Comparison of ENCODE assay signal across 1 cellular context in genomic region chr19:2511570-2511969, GRCh38.
TF ChIP-seq lines count a peak whose summit lies in the region.

No MANE protein-coding gene starts in this region.

TF ChIP-seq in HepG2, 621 proteins besides CTCF, POLR2A, EP300 and RAD21 (continued from another document and continues in another):
- TF ChIP-seq ZNF280D (CRISPR knock-in tag; IDR thresholded peaks at IDR 0.05) = no peak
- no peak for TF ChIP-seq ZNF317 (CRISPR knock-in tag; IDR thresholded peaks at IDR 0.05)
- no peak for TF ChIP-seq ZNF318 (CRISPR knock-in tag; IDR thresholded peaks at IDR 0.05)
- no peak for TF ChIP-seq DMAP1 (CRISPR knock-in tag; IDR thresholded peaks at IDR 0.05)
- no peak for TF ChIP-seq ZNF781 (CRISPR knock-in tag; IDR thresholded peaks at IDR 0.05; ENCODE audit: borderline replicate concordance, not compliant biosample characterization)
- TF ChIP-seq, protein P1, sequence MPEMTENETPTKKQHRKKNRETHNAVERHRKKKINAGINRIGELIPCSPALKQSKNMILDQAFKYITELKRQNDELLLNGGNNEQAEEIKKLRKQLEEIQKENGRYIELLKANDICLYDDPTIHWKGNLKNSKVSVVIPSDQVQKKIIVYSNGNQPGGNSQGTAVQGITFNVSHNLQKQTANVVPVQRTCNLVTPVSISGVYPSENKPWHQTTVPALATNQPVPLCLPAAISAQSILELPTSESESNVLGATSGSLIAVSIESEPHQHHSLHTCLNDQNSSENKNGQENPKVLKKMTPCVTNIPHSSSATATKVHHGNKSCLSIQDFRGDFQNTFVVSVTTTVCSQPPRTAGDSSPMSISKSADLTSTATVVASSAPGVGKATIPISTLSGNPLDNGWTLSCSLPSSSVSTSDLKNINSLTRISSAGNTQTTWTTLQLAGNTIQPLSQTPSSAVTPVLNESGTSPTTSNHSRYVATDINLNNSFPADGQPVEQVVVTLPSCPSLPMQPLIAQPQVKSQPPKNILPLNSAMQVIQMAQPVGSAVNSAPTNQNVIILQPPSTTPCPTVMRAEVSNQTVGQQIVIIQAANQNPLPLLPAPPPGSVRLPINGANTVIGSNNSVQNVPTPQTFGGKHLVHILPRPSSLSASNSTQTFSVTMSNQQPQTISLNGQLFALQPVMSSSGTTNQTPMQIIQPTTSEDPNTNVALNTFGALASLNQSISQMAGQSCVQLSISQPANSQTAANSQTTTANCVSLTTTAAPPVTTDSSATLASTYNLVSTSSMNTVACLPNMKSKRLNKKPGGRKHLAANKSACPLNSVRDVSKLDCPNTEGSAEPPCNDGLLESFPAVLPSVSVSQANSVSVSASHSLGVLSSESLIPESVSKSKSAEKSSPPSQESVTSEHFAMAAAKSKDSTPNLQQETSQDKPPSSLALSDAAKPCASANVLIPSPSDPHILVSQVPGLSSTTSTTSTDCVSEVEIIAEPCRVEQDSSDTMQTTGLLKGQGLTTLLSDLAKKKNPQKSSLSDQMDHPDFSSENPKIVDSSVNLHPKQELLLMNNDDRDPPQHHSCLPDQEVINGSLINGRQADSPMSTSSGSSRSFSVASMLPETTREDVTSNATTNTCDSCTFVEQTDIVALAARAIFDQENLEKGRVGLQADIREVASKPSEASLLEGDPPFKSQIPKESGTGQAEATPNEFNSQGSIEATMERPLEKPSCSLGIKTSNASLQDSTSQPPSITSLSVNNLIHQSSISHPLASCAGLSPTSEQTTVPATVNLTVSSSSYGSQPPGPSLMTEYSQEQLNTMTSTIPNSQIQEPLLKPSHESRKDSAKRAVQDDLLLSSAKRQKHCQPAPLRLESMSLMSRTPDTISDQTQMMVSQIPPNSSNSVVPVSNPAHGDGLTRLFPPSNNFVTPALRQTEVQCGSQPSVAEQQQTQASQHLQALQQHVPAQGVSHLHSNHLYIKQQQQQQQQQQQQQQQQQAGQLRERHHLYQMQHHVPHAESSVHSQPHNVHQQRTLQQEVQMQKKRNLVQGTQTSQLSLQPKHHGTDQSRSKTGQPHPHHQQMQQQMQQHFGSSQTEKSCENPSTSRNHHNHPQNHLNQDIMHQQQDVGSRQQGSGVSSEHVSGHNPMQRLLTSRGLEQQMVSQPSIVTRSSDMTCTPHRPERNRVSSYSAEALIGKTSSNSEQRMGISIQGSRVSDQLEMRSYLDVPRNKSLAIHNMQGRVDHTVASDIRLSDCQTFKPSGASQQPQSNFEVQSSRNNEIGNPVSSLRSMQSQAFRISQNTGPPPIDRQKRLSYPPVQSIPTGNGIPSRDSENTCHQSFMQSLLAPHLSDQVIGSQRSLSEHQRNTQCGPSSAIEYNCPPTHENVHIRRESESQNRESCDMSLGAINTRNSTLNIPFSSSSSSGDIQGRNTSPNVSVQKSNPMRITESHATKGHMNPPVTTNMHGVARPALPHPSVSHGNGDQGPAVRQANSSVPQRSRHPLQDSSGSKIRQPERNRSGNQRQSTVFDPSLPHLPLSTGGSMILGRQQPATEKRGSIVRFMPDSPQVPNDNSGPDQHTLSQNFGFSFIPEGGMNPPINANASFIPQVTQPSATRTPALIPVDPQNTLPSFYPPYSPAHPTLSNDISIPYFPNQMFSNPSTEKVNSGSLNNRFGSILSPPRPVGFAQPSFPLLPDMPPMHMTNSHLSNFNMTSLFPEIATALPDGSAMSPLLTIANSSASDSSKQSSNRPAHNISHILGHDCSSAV (CRISPR knock-in tag; IDR thresholded peaks at IDR 0.05; ENCODE audit: borderline replicate concordance) = no peak
- TF ChIP-seq MYNN (CRISPR knock-in tag; IDR thresholded peaks at IDR 0.05; ENCODE audit: low read depth) = no peak
- no peak for TF ChIP-seq SNRNP70 (IDR thresholded peaks at IDR 0.05; ENCODE audit: low read depth, low read length)
- no peak for TF ChIP-seq TCF7 (IDR thresholded peaks at IDR 0.05; ENCODE audit: low read depth)
- peak; percentile 56; the same call in 1 of the 2 replicates for TF ChIP-seq SALL1 (CRISPR knock-in tag; IDR thresholded peaks at IDR 0.05)
- no peak for TF ChIP-seq DMTF1 (CRISPR knock-in tag; IDR thresholded peaks at IDR 0.05)
- no peak for TF ChIP-seq ZNF138 (CRISPR knock-in tag; IDR thresholded peaks at IDR 0.05; ENCODE audit: low read depth)
- TF ChIP-seq SATB2 (CRISPR knock-in tag; IDR thresholded peaks at IDR 0.05) = no peak
- TF ChIP-seq ZBTB14 (CRISPR knock-in tag; IDR thresholded peaks at IDR 0.05) = no peak
- no peak for TF ChIP-seq ZBTB7A (CRISPR knock-in tag; IDR thresholded peaks at IDR 0.05)
- no peak for TF ChIP-seq AGO2 (optimal IDR thresholded peaks at IDR 0.05; ENCODE audit: low read depth, low read length)
- no peak for TF ChIP-seq ZNF775 (CRISPR knock-in tag; IDR thresholded peaks at IDR 0.05; ENCODE audit: borderline replicate concordance)
- TF ChIP-seq TAF15 (IDR thresholded peaks at IDR 0.05; ENCODE audit: low read depth, low read length, poor library complexity, severe bottlenecking) = no peak
- no peak for TF ChIP-seq ZNF329 (CRISPR knock-in tag; IDR thresholded peaks at IDR 0.05; ENCODE audit: low read depth)
- TF ChIP-seq KDM6A (CRISPR knock-in tag; IDR thresholded peaks at IDR 0.05; ENCODE audit: low read depth) = no peak
- no peak for TF ChIP-seq MEIS1 (CRISPR knock-in tag; IDR thresholded peaks at IDR 0.05; ENCODE audit: borderline replicate concordance)
- TF ChIP-seq, protein P2, sequence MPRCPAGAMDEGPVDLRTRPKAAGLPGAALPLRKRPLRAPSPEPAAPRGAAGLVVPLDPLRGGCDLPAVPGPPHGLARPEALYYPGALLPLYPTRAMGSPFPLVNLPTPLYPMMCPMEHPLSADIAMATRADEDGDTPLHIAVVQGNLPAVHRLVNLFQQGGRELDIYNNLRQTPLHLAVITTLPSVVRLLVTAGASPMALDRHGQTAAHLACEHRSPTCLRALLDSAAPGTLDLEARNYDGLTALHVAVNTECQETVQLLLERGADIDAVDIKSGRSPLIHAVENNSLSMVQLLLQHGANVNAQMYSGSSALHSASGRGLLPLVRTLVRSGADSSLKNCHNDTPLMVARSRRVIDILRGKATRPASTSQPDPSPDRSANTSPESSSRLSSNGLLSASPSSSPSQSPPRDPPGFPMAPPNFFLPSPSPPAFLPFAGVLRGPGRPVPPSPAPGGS (CRISPR knock-in tag; IDR thresholded peaks at IDR 0.05) = no peak
- no peak for TF ChIP-seq ZNF746 (CRISPR knock-in tag; IDR thresholded peaks at IDR 0.05)
- TF ChIP-seq KDM2A (CRISPR knock-in tag; IDR thresholded peaks at IDR 0.05; ENCODE audit: borderline replicate concordance, low read depth) = peak; percentile 52; the same call in 1 of the 2 replicates
- TF ChIP-seq HDAC2 (CRISPR knock-in tag; IDR thresholded peaks at IDR 0.05) = no peak
- TF ChIP-seq ZNF790 (CRISPR knock-in tag; IDR thresholded peaks at IDR 0.05; ENCODE audit: borderline replicate concordance) = no peak
